In genomic region chr1:11918779-11919519, GRCh38 we compare ENCODE assay signal across 10 cellular contexts. TPM values are rescaled to one million over a fixed set of nuclear protein-coding genes. Genes with fewer than 3 reads are reported as not detected.
DNase-seq lines count a peak whose midpoint lies in the region; ATAC-seq and TF ChIP-seq lines count a peak whose summit lies in the region.
"Had no signal": no experiment of that assay in that cellular context is flagged by ENCODE, and none has a peak within 500 bp of the region (broad histone marks: within the 10 kb centered on the region; RNA-seq: fewer than 3 reads in every experiment).

No MANE protein-coding gene starts in this region.

- TF ChIP-seq EP300 in esophagus muscularis mucosa (IDR thresholded peaks at IDR 0.05): no peak

- in situ Hi-C loops in Panc1 (cut with HindIII; ENCODE audit: low pct_unique_long_range_greater_than_20kb, low sequenced_read_pairs): no loop called here

- intact Hi-C loops in Panc1 (cut with micrococcal nuclease; ENCODE audit: unreplicated experiment) (no loop called here), esophagus muscularis mucosa (cut with DNase I) (no loop called here)

- H3K9ac ChIP-seq in muscle layer of colon (ENCODE audit: low read length): no peak overlapping the region

- CTCF ChIA-PET in Panc1 (lab: Charles Lee): no interaction called here

- no peak for TF ChIP-seq CTCF in Panc1 (IDR thresholded peaks at IDR 0.05)
- TF ChIP-seq CTCF in esophagus muscularis mucosa (IDR thresholded peaks at IDR 0.05): no peak

- no peak for TF ChIP-seq POLR2A in esophagus muscularis mucosa (IDR thresholded peaks at IDR 0.05; ENCODE audit: low read depth)

- H3K9me3 ChIP-seq in Panc1 (ENCODE audit: control insufficient read depth, insufficient read depth, low read depth, low read length): no peaks in the 10 kb centered on the region
- H3K9me3 ChIP-seq in esophagus muscularis mucosa: no peaks in the 10 kb centered on the region
- H3K9me3 ChIP-seq in muscle layer of colon (ENCODE audit: low read length): no peaks in the 10 kb centered on the region

- POLR2A ChIA-PET in Panc1 (lab: Charles Lee): interaction anchor here (0.6 to 1.6 kb wide), 3 partner anchors 9 to 102 kb away, joined by 5 to 7 read pairs (median 6); no protein-coding TSS in a partner anchor

- no peak overlapping the region for H3K4me3 ChIP-seq in Panc1 (ENCODE audit: low read depth in 2 of 2, low read length in 2 of 2)
- H3K4me3 ChIP-seq in esophagus muscularis mucosa: no peak overlapping the region
- peak overlapping the region in 1 of 2 donors; percentile 20 for H3K4me3 ChIP-seq in muscle layer of colon (ENCODE audit: low read depth in 1 of 2, low read length in 2 of 2)

- ATAC-seq in Panc1: peak; percentile 75
- ATAC-seq: natural killer cell had no signal

- H3K27ac ChIP-seq in Panc1 (ENCODE audit: low read length) (no peak overlapping the region; the same call in 1 of the 2 replicates), esophagus muscularis mucosa (replicated peaks in 1 of 4) (peak overlapping the region; percentile 62 to 79 (median 70)), muscle layer of colon (ENCODE audit: low read depth, low read length) (peak overlapping the region; percentile 32)

- H3K36me3 ChIP-seq in Panc1 (ENCODE audit: control insufficient read depth, insufficient read depth, low read length) (peaks cover 5% of the 10 kb centered on the region; the same call in 1 of the 2 replicates), esophagus muscularis mucosa (peaks cover 20 to 62% (median 51%) of the 10 kb centered on the region in 4 donors), muscle layer of colon (ENCODE audit: insufficient read depth, low read length) (peaks cover 45% of the 10 kb centered on the region)

- no TSS peak for BruUV-seq in Panc1 (replicated peaks; lab: Mats Ljungman, UMichigan)

- WGBS in esophagus muscularis mucosa: 45% methylated on average over 8 of the region's 14 CpGs

- H3K4me1 ChIP-seq in Panc1 (ENCODE audit: control insufficient read depth, insufficient read depth, low read length): peaks cover 21% of the 10 kb centered on the region
- peaks cover 48 to 61% (median 59%) of the 10 kb centered on the region in 4 donors for H3K4me1 ChIP-seq in esophagus muscularis mucosa
- H3K4me1 ChIP-seq in muscle layer of colon (ENCODE audit: insufficient read depth, low read length): peaks cover 37% of the 10 kb centered on the region

- H3K27me3 ChIP-seq in Panc1 (ENCODE audit: control insufficient read depth, insufficient read depth, low read length) (no peaks in the 10 kb centered on the region), esophagus muscularis mucosa (no peaks in the 10 kb centered on the region), muscle layer of colon (ENCODE audit: control insufficient read depth in 1 of 2, insufficient read depth in 2 of 2, low read length in 2 of 2) (no peaks in the 10 kb centered on the region)

- DNase-seq in A172 (ENCODE audit: low spot score): peak; percentile 76
- DNase-seq in Panc1 (ENCODE audit: low read depth, low spot score): no peak
- no peak for DNase-seq in esophagus muscularis mucosa (ENCODE audit: extremely low spot score)
- no peak for DNase-seq in HuH-7.5 (ENCODE audit: low spot score)
- no peak for DNase-seq in GDM1 (lab: John Stamatoyannopoulos, UW)
- no peak for DNase-seq in Kasumi-1 (lab: John Stamatoyannopoulos, UW)
- no peak for DNase-seq in OCI-M1 (lab: John Stamatoyannopoulos, UW)
- DNase-seq: activated CD4-positive, alpha-beta T cell treated with anti-CD3 and anti-CD28 coated beads, Interleukin-2, amount 10 ng/mL, durations not matched to agents 7 days and 5 days; natural killer cell had no signal

RNA-seq across cellular contexts. Expression of gene KIAA2013, which starts 7.3 kb away (rescaled TPM):
- 37.5 and 42.5 TPM in 2 replicates for total RNA-seq in A172 (2014; rRNA removed; shearing (Covaris generic))
- total RNA-seq in Panc1 (2021; ENCODE audit: unreplicated experiment): 72.4 TPM
- polyA plus RNA-seq in Panc1 (2012; ENCODE audit: insufficient read length): 111 TPM
- 100 to 1,000 TPM in 2 of 4 donors, 10 to 100 TPM in 2; 77.7 to 145 (median 104) TPM for total RNA-seq in esophagus muscularis mucosa

RNA-seq across cellular contexts. Expression of gene PLOD1, which starts 15.6 kb away (rescaled TPM):
- total RNA-seq in A172 (2014; rRNA removed; shearing (Covaris generic)): 58.0 and 68.4 TPM in 2 replicates
- total RNA-seq in Panc1 (2021; ENCODE audit: unreplicated experiment) (156 TPM), esophagus muscularis mucosa (100 to 1,000 TPM in 1 of 4 donors, 10 to 100 TPM in 3; 67.5 to 111 (median 75.0) TPM)
- polyA plus RNA-seq in Panc1 (2012; ENCODE audit: insufficient read length): 305 TPM
